1 cellular context compared by ENCODE assay signal in genomic region chr17:29568331-29569244, GRCh38.
TF ChIP-seq lines count a peak whose summit lies in the region.

TP53I13 (plus strand) TSS chr17:29568701; CDS start chr17:29568759, 58 bp downstream.

TF ChIP-seq in HEK293, 187 proteins besides CTCF, POLR2A, EP300 and RAD21 (continued from another document and continues in another):
- TF ChIP-seq KLF8 (tag by site-specific recombination; IDR thresholded peaks at IDR 0.05) (peak; percentile 54), ZNF18 (tag by site-specific recombination; IDR thresholded peaks at IDR 0.05) (no peak), ZNF549 (tag by site-specific recombination; IDR thresholded peaks at IDR 0.05) (no peak), PRDM4 (tag by site-specific recombination; IDR thresholded peaks at IDR 0.05) (no peak), ZSCAN4 (tag by site-specific recombination; IDR thresholded peaks at IDR 0.05) (no peak), ZNF792 (tag by site-specific recombination; IDR thresholded peaks at IDR 0.05) (no peak), ZNF426 (tag by site-specific recombination; IDR thresholded peaks at IDR 0.05) (no peak), HOXC10 (CRISPR knock-in tag; IDR thresholded peaks at IDR 0.05) (no peak), ZNF362 (tag by site-specific recombination; IDR thresholded peaks at IDR 0.05) (no peak), ZNF843 (tag by site-specific recombination; IDR thresholded peaks at IDR 0.05) (no peak), ELK4 (IDR thresholded peaks at IDR 0.05; ENCODE audit: borderline replicate concordance, low read depth, low read length) (no peak), ZNF24 (tag by site-specific recombination; IDR thresholded peaks at IDR 0.05) (0 out of 2 replicates have a peak, but pooled peaks have one; percentile 15), ZBTB48 (tag by site-specific recombination; IDR thresholded peaks at IDR 0.05) (peak; percentile 58), MZF1 (tag by site-specific recombination; IDR thresholded peaks at IDR 0.05; ENCODE audit: borderline replicate concordance) (no peak), ZNF48 (tag by site-specific recombination; IDR thresholded peaks at IDR 0.05) (no peak), ZNF610 (tag by site-specific recombination; IDR thresholded peaks at IDR 0.05; ENCODE audit: borderline replicate concordance) (no peak), ZSCAN23 (tag by site-specific recombination; IDR thresholded peaks at IDR 0.05) (no peak), ZNF501 (tag by site-specific recombination; IDR thresholded peaks at IDR 0.05) (peak; percentile 76; the same call in 1 of the 2 replicates), SCRT2 (tag by site-specific recombination; IDR thresholded peaks at IDR 0.05) (peak; percentile 79), PBX3 (CRISPR knock-in tag; IDR thresholded peaks at IDR 0.05) (0 out of 2 replicates have a peak, but pooled peaks have one; percentile 18), ZNF350 (tag by site-specific recombination; IDR thresholded peaks at IDR 0.05) (no peak), ZNF639 (tag by site-specific recombination; IDR thresholded peaks at IDR 0.05) (peak; percentile 39; the same call in 1 of the 2 replicates), KLF17 (tag by site-specific recombination; IDR thresholded peaks at IDR 0.05) (peak; percentile 42; the same call in 1 of the 2 replicates), ZNF202 (tag by site-specific recombination; IDR thresholded peaks at IDR 0.05; ENCODE audit: borderline replicate concordance) (no peak), PATZ1 (tag by site-specific recombination; IDR thresholded peaks at IDR 0.05) (peak; percentile 44), ZNF529 (tag by site-specific recombination; IDR thresholded peaks at IDR 0.05; ENCODE audit: insufficient replicate concordance) (no peak), ZNF335 (tag by site-specific recombination; conservative IDR thresholded peaks at IDR 0.05) (peak; percentile 72; the same call in 1 of the 2 replicates), ZNF214 (tag by site-specific recombination; IDR thresholded peaks at IDR 0.05; ENCODE audit: borderline replicate concordance) (no peak), SP3 (tag by site-specific recombination; IDR thresholded peaks at IDR 0.05) (peak; percentile 53), ZSCAN5A (tag by site-specific recombination; IDR thresholded peaks at IDR 0.05) (no peak), KLF16 (tag by site-specific recombination; IDR thresholded peaks at IDR 0.05) (peak; percentile 66), ZNF670 (tag by site-specific recombination; IDR thresholded peaks at IDR 0.05; ENCODE audit: low read depth) (no peak), ZNF169 (tag by site-specific recombination; IDR thresholded peaks at IDR 0.05) (no peak), ZNF561 (tag by site-specific recombination; IDR thresholded peaks at IDR 0.05; ENCODE audit: borderline replicate concordance) (no peak), YY2 (tag by site-specific recombination; IDR thresholded peaks at IDR 0.05) (no peak), ZBTB1 (tag by site-specific recombination; IDR thresholded peaks at IDR 0.05) (no peak), ZNF785 (tag by site-specific recombination; IDR thresholded peaks at IDR 0.05) (no peak), SP2 (tag by site-specific recombination; IDR thresholded peaks at IDR 0.05) (peak; percentile 10; the same call in 1 of the 2 replicates), OVOL3 (tag by site-specific recombination; IDR thresholded peaks at IDR 0.05) (peak; percentile 63), ZNF311 (tag by site-specific recombination; IDR thresholded peaks at IDR 0.05; ENCODE audit: borderline replicate concordance) (no peak), ZNF701 (tag by site-specific recombination; IDR thresholded peaks at IDR 0.05) (no peak), BCL11A (tag by site-specific recombination; IDR thresholded peaks at IDR 0.05; ENCODE audit: low read depth) (no peak), OSR2 (tag by site-specific recombination; IDR thresholded peaks at IDR 0.05) (no peak), ZNF366 (tag by site-specific recombination; conservative IDR thresholded peaks at IDR 0.05) (peak; percentile 75), ZNF449 (tag by site-specific recombination; IDR thresholded peaks at IDR 0.05) (no peak; the same call in 1 of the 2 replicates), KLF7 (tag by site-specific recombination; IDR thresholded peaks at IDR 0.05; ENCODE audit: borderline replicate concordance) (0 out of 2 replicates have a peak, but pooled peaks have one; percentile 35), ZFHX2 (tag by site-specific recombination; conservative IDR thresholded peaks at IDR 0.05) (peak; percentile 42), GFI1B (tag by site-specific recombination; IDR thresholded peaks at IDR 0.05) (no peak), GLIS2 (tag by site-specific recombination; IDR thresholded peaks at IDR 0.05) (peak; percentile 46; the same call in 1 of the 2 replicates), MEIS1 (CRISPR knock-in tag; IDR thresholded peaks at IDR 0.05; ENCODE audit: borderline replicate concordance) (no peak), ZBTB8A (tag by site-specific recombination; IDR thresholded peaks at IDR 0.05) (peak; percentile 50), ZNF629 (tag by site-specific recombination; IDR thresholded peaks at IDR 0.05) (no peak), ZNF677 (tag by site-specific recombination; IDR thresholded peaks at IDR 0.05) (no peak), ZNF133 (tag by site-specific recombination; IDR thresholded peaks at IDR 0.05) (no peak), ZNF157 (tag by site-specific recombination; IDR thresholded peaks at IDR 0.05) (no peak)
